ENCODE assay signal across 23 cellular contexts in genomic region chr2:174011796-174012195, GRCh38. TPM values are rescaled to one million over a fixed set of nuclear protein-coding genes. Genes with fewer than 3 reads are reported as not detected.
DNase-seq lines count a peak whose midpoint lies in the region; ATAC-seq and TF ChIP-seq lines count a peak whose summit lies in the region.
"Had no signal": no experiment of that assay in that cellular context is flagged by ENCODE, and none has a peak within 500 bp of the region (broad histone marks: within the 10 kb centered on the region; RNA-seq: fewer than 3 reads in every experiment).

No MANE protein-coding gene starts in this region.

- no peak for TF ChIP-seq POLR2A in esophagus muscularis mucosa (IDR thresholded peaks at IDR 0.05; ENCODE audit: low read depth)

- H3K27ac Mint-ChIP-seq in nephron, result peak overlapping the region; percentile 59 to 79 (median 73)
- H3K27ac Mint-ChIP-seq: activated CD4-positive, alpha-beta T cell treated with anti-CD3 and anti-CD28 coated beads, Interleukin-2, amount 10 ng/mL, durations not matched to agents 24 days and 14 days; activated naive CD8-positive, alpha-beta T cell had no signal

- H3K4me1 Mint-ChIP-seq in nephron, result peaks cover 40% of the 10 kb centered on the region

- intact Hi-C loops in left ventricle myocardium inferior (cut with micrococcal nuclease) (no loop called here), right cardiac atrium (cut with DNase I) (no loop called here), esophagus muscularis mucosa (cut with DNase I) (loop anchor here (10.0 kb wide), 1 partner anchor 47 kb away; the partner anchor contains the start of gene SP3)

- no peaks in the 10 kb centered on the region for H3K27me3 Mint-ChIP-seq in nephron (ENCODE audit: low read depth)

- H3K4me1 ChIP-seq in left ventricle myocardium inferior, result peaks cover 34% of the 10 kb centered on the region
- peaks cover 1% of the 10 kb centered on the region for H3K4me1 ChIP-seq in right cardiac atrium (ENCODE audit: control insufficient read depth, insufficient read depth, low read length)
- H3K4me1 ChIP-seq in esophagus muscularis mucosa, result peaks cover 26 to 34% (median 32%) of the 10 kb centered on the region in 4 donors
- H3K4me1 ChIP-seq: parathyroid adenoma had no signal

- H3K27ac ChIP-seq in left ventricle myocardium inferior (replicated peaks) (peak overlapping the region; percentile 91), right cardiac atrium (ENCODE audit: low read length) (no peak overlapping the region), esophagus muscularis mucosa (replicated peaks in 1 of 4) (peak overlapping the region in 2 of 4 donors; percentile 87 to 92)
- H3K27ac ChIP-seq: C4-2B had no signal

- 94% methylated on average over 2 of the region's 2 CpGs for WGBS in right cardiac atrium
- WGBS in esophagus muscularis mucosa, result 88% methylated on average over 2 of the region's 2 CpGs

- H3K36me3 Mint-ChIP-seq in nephron (ENCODE audit: low read depth), result no peaks in the 10 kb centered on the region

- ATAC-seq in right cardiac atrium, result no peak
- no peak for ATAC-seq in GM21526 (IDR thresholded peaks at IDR 0.05; ENCODE audit: low FRiP score, unreplicated experiment)
- ATAC-seq in GM18519 (IDR thresholded peaks at IDR 0.05; ENCODE audit: low FRiP score, unreplicated experiment), result no peak

- peak overlapping the region in 2 of 3 experiments; percentile 42 to 47 for H3K4me3 Mint-ChIP-seq in nephron

- no peak for TF ChIP-seq EP300 in esophagus muscularis mucosa (IDR thresholded peaks at IDR 0.05)

- H3K4me3 ChIP-seq in left ventricle myocardium inferior, result peak overlapping the region; percentile 65
- H3K4me3 ChIP-seq in right cardiac atrium (ENCODE audit: low read length), result no peak overlapping the region
- H3K4me3 ChIP-seq in esophagus muscularis mucosa, result peak overlapping the region in 3 of 4 donors; percentile 63 to 67 (median 64)

- H3K27me3 ChIP-seq in left ventricle myocardium inferior (ENCODE audit: low read depth), result no peaks in the 10 kb centered on the region
- H3K27me3 ChIP-seq in right cardiac atrium (ENCODE audit: control insufficient read depth, insufficient read depth), result no peaks in the 10 kb centered on the region
- H3K27me3 ChIP-seq in esophagus muscularis mucosa, result no peaks in the 10 kb centered on the region
- H3K27me3 ChIP-seq: heart left ventricle, transverse colon had no signal

- no peaks in the 10 kb centered on the region for H3K9me3 Mint-ChIP-seq in nephron
- H3K9me3 Mint-ChIP-seq: activated CD4-positive, alpha-beta T cell treated with anti-CD3 and anti-CD28 coated beads, Interleukin-2, amount 10 ng/mL, durations not matched to agents 24 days and 14 days had no signal

- TF ChIP-seq CTCF in left ventricle myocardium inferior (IDR thresholded peaks at IDR 0.05; ENCODE audit: borderline replicate concordance), result no peak
- TF ChIP-seq CTCF in esophagus muscularis mucosa (IDR thresholded peaks at IDR 0.05), result no peak
- no peak for TF ChIP-seq CTCF in nephron (IDR thresholded peaks at IDR 0.05; ENCODE audit: unreplicated experiment in 3 of 3)

- no peaks in the 10 kb centered on the region for H3K36me3 ChIP-seq in left ventricle myocardium inferior
- no peaks in the 10 kb centered on the region for H3K36me3 ChIP-seq in esophagus muscularis mucosa
- H3K36me3 ChIP-seq: heart left ventricle, transverse colon had no signal

- DNase-seq in left ventricle myocardium inferior (no peak), right cardiac atrium (no peak), esophagus muscularis mucosa (ENCODE audit: extremely low spot score) (no peak), NCI-H1417 treated with DMSO at 0.1 percent for 48 hours (lab: John Stamatoyannopoulos, UW) (no peak), T-helper 1 cell (no peak)
- DNase-seq: ACHN; activated CD4-positive, alpha-beta T cell treated with anti-CD3 and anti-CD28 coated beads, Interleukin-2, amount 10 ng/mL, durations not matched to agents 24 days and 14 days; DMS153; GF-D8; heart left ventricle; NCI-H2227 treated with DMSO at 0.1 percent for 48 hours; NCI-H774; OCI-M1; SHP77; stimulated activated CD4-positive, alpha-beta T cell treated with anti-CD3 and anti-CD28 coated beads, Interleukin-1b, Interleukin-23, amount 100 ng/mL, for 48 hours; stimulated activated naive CD4-positive, alpha-beta T cell treated with Interleukin-2 at 50 U/mL for 16 hours; transverse colon had no signal

- H3K9me3 ChIP-seq in left ventricle myocardium inferior (replicated peaks) (no peaks in the 10 kb centered on the region), right cardiac atrium (ENCODE audit: control insufficient read depth, low read length) (no peaks in the 10 kb centered on the region), esophagus muscularis mucosa (no peaks in the 10 kb centered on the region)
- H3K9me3 ChIP-seq: heart left ventricle, transverse colon had no signal

RNA-seq across cellular contexts. Expression of gene SP3, which starts 46.6 kb away (rescaled TPM):
- total RNA-seq in left ventricle myocardium inferior (32.1 TPM), right cardiac atrium (10 to 100 TPM; 44.8 to 52.2 (median 49.0) TPM), esophagus muscularis mucosa (100 to 1,000 TPM in 1 of 4 donors, 10 to 100 TPM in 3; 78.7 to 102 (median 92.2) TPM)
- 14.9 TPM for polyA plus RNA-seq in right cardiac atrium
